In the genomic region with DNA sequence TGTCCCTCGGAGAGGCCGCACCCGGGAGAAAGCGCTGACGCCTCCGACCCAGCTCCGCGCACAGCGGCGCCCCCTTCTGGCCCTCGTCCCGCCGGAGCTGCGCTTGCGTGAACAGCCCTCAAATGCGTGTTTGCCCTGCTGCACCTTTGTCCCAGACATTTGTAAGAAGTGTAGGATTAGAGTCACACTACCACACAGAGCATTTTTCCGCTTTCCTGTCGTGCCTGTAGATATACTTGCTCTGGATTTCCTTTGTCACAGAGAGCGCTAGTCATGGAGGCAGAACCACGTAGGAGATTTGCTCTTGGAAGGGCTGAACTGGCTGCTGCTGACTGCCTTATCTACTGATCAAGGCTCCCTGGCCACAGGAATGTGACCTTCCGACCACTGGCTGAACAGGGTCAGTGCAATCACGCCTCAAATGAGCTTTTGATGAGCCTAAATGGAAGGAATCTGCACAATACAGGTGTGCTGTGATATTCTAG, we compare ENCODE assay signal across 12 cellular contexts.
DNase-seq lines count a peak whose midpoint lies in the region; ATAC-seq and TF ChIP-seq lines count a peak whose summit lies in the region.
"Had no signal": no experiment of that assay in that cellular context is flagged by ENCODE, and none has a peak within 500 bp of the region (broad histone marks: within the 10 kb centered on the region; RNA-seq: fewer than 3 reads in every experiment).

No MANE protein-coding gene starts in this region.

- no peak overlapping the region for H3K27ac ChIP-seq in heart left ventricle

- no peak overlapping the region for H3K4me3 Mint-ChIP-seq in activated CD4-positive, alpha-beta T cell treated with anti-CD3 and anti-CD28 coated beads for 36 hours
- H3K4me3 Mint-ChIP-seq in endothelial cell (ENCODE audit: unreplicated experiment) (peak overlapping the region; percentile 37), progenitor cell of endocrine pancreas (ENCODE audit: low read depth) (peak overlapping the region; percentile 56)
- H3K4me3 Mint-ChIP-seq: activated naive CD8-positive, alpha-beta T cell treated with anti-CD3 and anti-CD28 coated beads, Interleukin-2, amount 10 ng/mL, durations not matched to agents 7 days and 5 days; stimulated activated naive B cell treated with anti-CD40 and anti-IgM and Interleukin-4, amounts not matched to agents 10 μg/mL and 1 μg/mL and 100 μg/mL, for 72 hours had no signal

- POLR2A ChIA-PET in activated CD4-positive, alpha-beta T cell treated with anti-CD3 and anti-CD28 coated beads for 36 hours (lab: Charles Lee), result no interaction called here

- no peak for ATAC-seq in activated CD4-positive, alpha-beta T cell treated with anti-CD3 and anti-CD28 coated beads for 36 hours
- ATAC-seq in heart left ventricle (no peak), HG03521 (IDR thresholded peaks at IDR 0.05; ENCODE audit: unreplicated experiment) (no peak)
- ATAC-seq: left ventricle myocardium superior; stimulated activated naive B cell treated with anti-CD40 and anti-IgM and Interleukin-4, amounts not matched to agents 10 μg/mL and 1 μg/mL and 100 μg/mL, for 72 hours had no signal

- H3K27me3 ChIP-seq in heart left ventricle, result peaks cover 0 to 16% (median 4%) of the 10 kb centered on the region in 9 donors

- no peaks in the 10 kb centered on the region for H3K9me3 Mint-ChIP-seq in activated CD4-positive, alpha-beta T cell treated with anti-CD3 and anti-CD28 coated beads for 36 hours (ENCODE audit: low read depth)
- H3K9me3 Mint-ChIP-seq in endothelial cell (ENCODE audit: unreplicated experiment) (no peaks in the 10 kb centered on the region), progenitor cell of endocrine pancreas (ENCODE audit: low read depth) (no peaks in the 10 kb centered on the region)

- intact Hi-C loops in activated CD4-positive, alpha-beta T cell treated with anti-CD3 and anti-CD28 coated beads for 36 hours (cut with DNase I, micrococcal nuclease), result no loop called here
- intact Hi-C loops in heart left ventricle (cut with DNase I), result no loop called here

- no peaks in the 10 kb centered on the region for H3K4me1 ChIP-seq in heart left ventricle

- peaks cover 0 to 5% (median 0%) of the 10 kb centered on the region in 12 donors for H3K9me3 ChIP-seq in heart left ventricle

- no peaks in the 10 kb centered on the region for H3K4me1 Mint-ChIP-seq in activated CD4-positive, alpha-beta T cell treated with anti-CD3 and anti-CD28 coated beads for 36 hours
- H3K4me1 Mint-ChIP-seq in endothelial cell (ENCODE audit: unreplicated experiment), result peaks cover 4% of the 10 kb centered on the region
- peaks cover 6% of the 10 kb centered on the region for H3K4me1 Mint-ChIP-seq in progenitor cell of endocrine pancreas (ENCODE audit: low read depth)
- H3K4me1 Mint-ChIP-seq: activated naive CD8-positive, alpha-beta T cell treated with anti-CD3 and anti-CD28 coated beads, Interleukin-2, amount 10 ng/mL, durations not matched to agents 7 days and 5 days; stimulated activated naive B cell treated with anti-CD40 and anti-IgM and Interleukin-4, amounts not matched to agents 10 μg/mL and 1 μg/mL and 100 μg/mL, for 72 hours had no signal

- H3K36me3 Mint-ChIP-seq in activated CD4-positive, alpha-beta T cell treated with anti-CD3 and anti-CD28 coated beads for 36 hours (ENCODE audit: low read depth), result no peaks in the 10 kb centered on the region
- H3K36me3 Mint-ChIP-seq in endothelial cell (ENCODE audit: low read depth, unreplicated experiment), result no peaks in the 10 kb centered on the region
- no peaks in the 10 kb centered on the region for H3K36me3 Mint-ChIP-seq in progenitor cell of endocrine pancreas (ENCODE audit: insufficient read depth)
- H3K36me3 Mint-ChIP-seq: activated naive CD8-positive, alpha-beta T cell treated with anti-CD3 and anti-CD28 coated beads, Interleukin-2, amount 10 ng/mL, durations not matched to agents 7 days and 5 days; stimulated activated naive B cell treated with anti-CD40 and anti-IgM and Interleukin-4, amounts not matched to agents 10 μg/mL and 1 μg/mL and 100 μg/mL, for 72 hours had no signal

- H3K27ac Mint-ChIP-seq in activated CD4-positive, alpha-beta T cell treated with anti-CD3 and anti-CD28 coated beads for 36 hours, result no peak overlapping the region
- no peak overlapping the region for H3K27ac Mint-ChIP-seq in endothelial cell (ENCODE audit: unreplicated experiment)
- peak overlapping the region; percentile 93 for H3K27ac Mint-ChIP-seq in progenitor cell of endocrine pancreas
- H3K27ac Mint-ChIP-seq: activated naive CD8-positive, alpha-beta T cell treated with anti-CD3 and anti-CD28 coated beads, Interleukin-2, amount 10 ng/mL, durations not matched to agents 7 days and 5 days; stimulated activated naive B cell treated with anti-CD40 and anti-IgM and Interleukin-4, amounts not matched to agents 10 μg/mL and 1 μg/mL and 100 μg/mL, for 72 hours had no signal

- CTCF ChIA-PET in activated CD4-positive, alpha-beta T cell treated with anti-CD3 and anti-CD28 coated beads for 36 hours (lab: Charles Lee), result interaction anchor here (1.8 to 1.9 kb wide), 2 partner anchors 49 to 65 kb away, joined by 5 to 9 read pairs; no protein-coding TSS in a partner anchor

- peak; percentile 31 for DNase-seq in activated CD4-positive, alpha-beta T cell treated with anti-CD3 and anti-CD28 coated beads for 36 hours
- DNase-seq in activated CD4-positive, alpha-beta T cell treated with anti-CD3 and anti-CD28 coated beads for 4 hours, result no peak
- DNase-seq in NB4 (ENCODE audit: low read depth), result peak; percentile 15
- peak; percentile 81 for DNase-seq in endothelial cell (ENCODE audit: low spot score)
- peak; percentile 63 for DNase-seq in progenitor cell of endocrine pancreas (ENCODE audit: low spot score, unreplicated experiment)
- no peak for DNase-seq in heart left ventricle
- DNase-seq in NCI-H187 (lab: John Stamatoyannopoulos, UW), result no peak
- DNase-seq: activated naive CD8-positive, alpha-beta T cell treated with anti-CD3 and anti-CD28 coated beads, Interleukin-2, amount 10 ng/mL, durations not matched to agents 7 days and 5 days; left ventricle myocardium superior; NCI-H510A treated with DMSO at 0.1 percent for 48 hours; stimulated activated naive B cell treated with anti-CD40 and anti-IgM and Interleukin-4, amounts not matched to agents 10 μg/mL and 1 μg/mL and 100 μg/mL, for 72 hours had no signal

- H3K27me3 Mint-ChIP-seq in activated CD4-positive, alpha-beta T cell treated with anti-CD3 and anti-CD28 coated beads for 36 hours, result peaks cover 9% of the 10 kb centered on the region
- H3K27me3 Mint-ChIP-seq in endothelial cell (ENCODE audit: unreplicated experiment), result peaks cover 2% of the 10 kb centered on the region
- peaks cover 37% of the 10 kb centered on the region for H3K27me3 Mint-ChIP-seq in progenitor cell of endocrine pancreas

- TF ChIP-seq CTCF in NB4 (IDR thresholded peaks at IDR 0.05; ENCODE audit: low read depth, low read length) (peak; percentile 55), endothelial cell (IDR thresholded peaks at IDR 0.05; ENCODE audit: unreplicated experiment) (peak; percentile 51), progenitor cell of endocrine pancreas (IDR thresholded peaks at IDR 0.05; ENCODE audit: unreplicated experiment) (peak; percentile 84), heart left ventricle (IDR thresholded peaks at IDR 0.05) (peak in 3 of 12 donors; percentile 17 to 32 (median 28))

- no peak overlapping the region for H3K4me3 ChIP-seq in NB4 (ENCODE audit: low read depth, low read length)
- H3K4me3 ChIP-seq in heart left ventricle, result no peak overlapping the region

- H3K36me3 ChIP-seq in heart left ventricle, result no peaks in the 10 kb centered on the region

- no peak for TF ChIP-seq POLR2A in NB4 (IDR thresholded peaks at IDR 0.05; ENCODE audit: extremely low read depth, insufficient read length)
- TF ChIP-seq POLR2A in heart left ventricle (IDR thresholded peaks at IDR 0.05), result no peak

- WGBS in heart left ventricle, 4 donors, result 2 to 4% (median 2%) methylated on average over 21 to 22 of the region's 22 CpGs

Comparison
In these comparisons a context has a peak if more than half of its experiments do, and no peak if none do; other contexts are left out.
1. DNase-seq: peak in activated CD4-positive, alpha-beta T cell treated with anti-CD3 and anti-CD28 coated beads for 36 hours (single experiment), NB4 (single experiment), endothelial cell (single experiment) and progenitor cell of endocrine pancreas (single experiment); none in activated CD4-positive, alpha-beta T cell treated with anti-CD3 and anti-CD28 coated beads for 4 hours (0 of 2), heart left ventricle (0 of 5) and NCI-H187 (0 of 2).